In genomic region chr6:26141378-26141901, GRCh38 we compare ENCODE assay signal across 16 cellular contexts. TPM values are rescaled to one million over a fixed set of nuclear protein-coding genes. Genes with fewer than 3 reads are reported as not detected.
A peak's percentile ranks its signal among the peaks of the same experiment; 100 is the strongest.
DNase-seq lines count a peak whose midpoint lies in the region; ATAC-seq and TF ChIP-seq lines count a peak whose summit lies in the region.
"Had no signal": no experiment of that assay in that cellular context is flagged by ENCODE, and none has a peak within 500 bp of the region (broad histone marks: within the 10 kb centered on the region; RNA-seq: fewer than 3 reads in every experiment).

No MANE protein-coding gene starts in this region.

- H3K4me3 Mint-ChIP-seq in endodermal cell (no peak overlapping the region), nephron (no peak overlapping the region)
- H3K4me3 Mint-ChIP-seq: activated CD8-positive, alpha-beta T cell treated with anti-CD3 and anti-CD28 coated beads, Interleukin-2, amount 10 ng/mL, durations not matched to agents 7 days and 5 days had no signal

- H3K27ac ChIP-seq in cardiac muscle cell (peak overlapping the region; percentile 64), right atrium auricular region (no peak overlapping the region), endodermal cell (ENCODE audit: low read depth, low read length) (peak overlapping the region; percentile 33), uterus (no peak overlapping the region)
- H3K27ac ChIP-seq: brain microvascular endothelial cell, heart left ventricle, left lung, upper lobe of left lung had no signal

- H3K36me3 Mint-ChIP-seq in endodermal cell (ENCODE audit: low read depth) (no peaks in the 10 kb centered on the region), nephron (ENCODE audit: low read depth) (peaks cover 18% of the 10 kb centered on the region)

- H3K9me3 Mint-ChIP-seq in endodermal cell: no peaks in the 10 kb centered on the region
- H3K9me3 Mint-ChIP-seq in nephron: no peaks in the 10 kb centered on the region

- no peak overlapping the region for H3K4me3 ChIP-seq in cardiac muscle cell
- no peak overlapping the region for H3K4me3 ChIP-seq in right atrium auricular region
- H3K4me3 ChIP-seq in endodermal cell (ENCODE audit: low read length): no peak overlapping the region
- no peak overlapping the region for H3K4me3 ChIP-seq in uterus
- H3K4me3 ChIP-seq: heart left ventricle, left lung, upper lobe of left lung had no signal

- TF ChIP-seq POLR2A in uterus (IDR thresholded peaks at IDR 0.05): no peak

- no peak overlapping the region for H3K27ac Mint-ChIP-seq in endodermal cell
- H3K27ac Mint-ChIP-seq in nephron: peak overlapping the region; percentile 23 to 69 (median 58)
- H3K27ac Mint-ChIP-seq: activated CD8-positive, alpha-beta T cell treated with anti-CD3 and anti-CD28 coated beads, Interleukin-2, amount 10 ng/mL, durations not matched to agents 7 days and 5 days had no signal

- H3K36me3 ChIP-seq in cardiac muscle cell: peaks cover 7% of the 10 kb centered on the region
- H3K36me3 ChIP-seq in right atrium auricular region: peaks cover 7% of the 10 kb centered on the region
- H3K36me3 ChIP-seq in endodermal cell (ENCODE audit: control insufficient read depth, insufficient read depth, low read length): no peaks in the 10 kb centered on the region
- no peaks in the 10 kb centered on the region for H3K36me3 ChIP-seq in uterus

- 75 to 86% methylated on average over 1 to 4 of the region's 4 CpGs for WGBS in endodermal cell (ENCODE audit: insufficient coverage in 1 of 2, insufficient read length in 1 of 2), 2 experiments

- peaks cover 16% of the 10 kb centered on the region for H3K4me1 Mint-ChIP-seq in endodermal cell
- peaks cover 8% of the 10 kb centered on the region for H3K4me1 Mint-ChIP-seq in nephron

- intact Hi-C loops in uterus (cut with DNase I; ENCODE audit: low total_unique reads): no loop called here

- H3K9ac ChIP-seq in endodermal cell (ENCODE audit: extremely low read depth, low read length, poor library complexity, severe bottlenecking): no peak overlapping the region

- DNase-seq in cardiac muscle cell (ENCODE audit: low read depth in 1 of 2, low spot score in 1 of 2): peak; percentile 3 to 33
- DNase-seq in right atrium auricular region (ENCODE audit: low spot score): no peak
- DNase-seq in endodermal cell: peak; percentile 65
- DNase-seq in SIG-M5 (lab: John Stamatoyannopoulos, UW): no peak
- no peak for DNase-seq in NCI-H1694 treated with DMSO at 0.1 percent for 48 hours (lab: John Stamatoyannopoulos, UW)
- DNase-seq in uterus: no peak
- DNase-seq: activated CD8-positive, alpha-beta T cell treated with anti-CD3 and anti-CD28 coated beads, Interleukin-2, amount 10 ng/mL, durations not matched to agents 7 days and 5 days; activated effector memory CD4-positive, alpha-beta T cell treated with Interleukin-2 at 50 U/mL for 16 hours; brain microvascular endothelial cell; DMS53; heart left ventricle; left lung; NCI-H524; upper lobe of left lung had no signal

- H3K4me1 ChIP-seq in cardiac muscle cell (ENCODE audit: low read depth) (peaks cover 20% of the 10 kb centered on the region), right atrium auricular region (peaks cover 0 to 10% of the 10 kb centered on the region in 2 donors), endodermal cell (ENCODE audit: control insufficient read depth, insufficient read depth, low read length) (peaks cover 3% of the 10 kb centered on the region), uterus (no peaks in the 10 kb centered on the region)
- H3K4me1 ChIP-seq: upper lobe of left lung had no signal

- H3K27me3 ChIP-seq in cardiac muscle cell (no peaks in the 10 kb centered on the region), right atrium auricular region (no peaks in the 10 kb centered on the region), endodermal cell (ENCODE audit: control insufficient read depth, insufficient read depth, low read length, poor library complexity, severe bottlenecking) (no peaks in the 10 kb centered on the region), uterus (no peaks in the 10 kb centered on the region)
- H3K27me3 ChIP-seq: brain microvascular endothelial cell, heart left ventricle, left lung, upper lobe of left lung had no signal

- no peak for TF ChIP-seq CTCF in cardiac muscle cell (IDR thresholded peaks at IDR 0.05; ENCODE audit: low read depth, low read length)
- no peak for TF ChIP-seq CTCF in right atrium auricular region (IDR thresholded peaks at IDR 0.05)
- TF ChIP-seq CTCF in endodermal cell (conservative IDR thresholded peaks at IDR 0.05): no peak
- no peak for TF ChIP-seq CTCF in nephron (IDR thresholded peaks at IDR 0.05; ENCODE audit: unreplicated experiment in 3 of 3)
- TF ChIP-seq CTCF in uterus (IDR thresholded peaks at IDR 0.05): no peak

- H3K9me3 ChIP-seq in cardiac muscle cell (ENCODE audit: low read depth) (no peaks in the 10 kb centered on the region), right atrium auricular region (no peaks in the 10 kb centered on the region), endodermal cell (ENCODE audit: control insufficient read depth, low read length) (no peaks in the 10 kb centered on the region), uterus (no peaks in the 10 kb centered on the region)
- H3K9me3 ChIP-seq: heart left ventricle, left lung, upper lobe of left lung had no signal

- H3K27me3 Mint-ChIP-seq in endodermal cell (ENCODE audit: insufficient read depth): no peaks in the 10 kb centered on the region
- no peaks in the 10 kb centered on the region for H3K27me3 Mint-ChIP-seq in nephron (ENCODE audit: low read depth)

- ATAC-seq in GM21526 (IDR thresholded peaks at IDR 0.05; ENCODE audit: low FRiP score, unreplicated experiment): no peak
- ATAC-seq: activated CD8-positive, alpha-beta T cell treated with anti-CD3 and anti-CD28 coated beads, Interleukin-2, amount 10 ng/mL, durations not matched to agents 7 days and 5 days; left lung had no signal

RNA-seq across cellular contexts. Expression of gene HFE, which starts 54.2 kb away (rescaled TPM):
- total RNA-seq in cardiac muscle cell (0.66 and 0.99 TPM in 2 replicates), right atrium auricular region (1 to 10 TPM; 3.1 to 6.4 TPM), endodermal cell (1 to 10 TPM; 1.8 to 2.1 TPM), uterus (1 to 10 TPM; 1.2 to 8.4 (median 6.2) TPM)
- polyA plus RNA-seq in cardiac muscle cell: 0.28 and 1.3 TPM in 2 replicates
- polyA plus RNA-seq in endodermal cell (2013, experiment 1 of 2): 2.7 TPM
- 1.7 TPM for polyA plus RNA-seq in endodermal cell (2013, experiment 2 of 2)

Comparison
In these comparisons a context has a peak if more than half of its experiments do, and no peak if none do; other contexts are left out.
1. DNase-seq: peak in cardiac muscle cell (2 of 2) and endodermal cell (single experiment); none in right atrium auricular region (single experiment), SIG-M5 (single experiment), NCI-H1694 treated with DMSO at 0.1 percent for 48 hours (single experiment) and uterus (0 of 2).
2. H3K27ac ChIP-seq: peak in cardiac muscle cell (single experiment) and endodermal cell (single experiment); none in right atrium auricular region (0 of 2) and uterus (0 of 2).